Comparison of ENCODE assay signal across 8 cellular contexts in genomic region chr12:124518051-124518932, GRCh38. TPM values are rescaled to one million over a fixed set of nuclear protein-coding genes. Genes with fewer than 3 reads are reported as not detected.
DNase-seq lines count a peak whose midpoint lies in the region; ATAC-seq lines count a peak whose summit lies in the region.

No MANE protein-coding gene starts in this region.

- H3K36me3 Mint-ChIP-seq in CD8-positive, alpha-beta memory T cell = peaks cover 0 to 11% (median 6%) of the 10 kb centered on the region in 3 donors

- peak; percentile 81 for ATAC-seq in sciatic nerve
- no peak for ATAC-seq in HG03565 (IDR thresholded peaks at IDR 0.05; ENCODE audit: unreplicated experiment)

- no peaks in the 10 kb centered on the region for H3K36me3 ChIP-seq in CD8-positive, alpha-beta memory T cell (ENCODE audit: insufficient read depth, low read length)

- no peak overlapping the region for H3K27ac Mint-ChIP-seq in CD8-positive, alpha-beta memory T cell

- no peak overlapping the region for H3K27ac ChIP-seq in CD8-positive, alpha-beta memory T cell (ENCODE audit: low read depth, low read length)

- intact Hi-C loops in sciatic nerve (cut with DNase I) = loop anchor here (10.0 kb wide), 1 partner anchor 47 kb away; the partner anchor contains the start of gene NCOR2

- H3K4me3 ChIP-seq in CD8-positive, alpha-beta memory T cell (ENCODE audit: low read length) = no peak overlapping the region

- H3K4me1 Mint-ChIP-seq in CD8-positive, alpha-beta memory T cell = peaks cover 7 to 26% (median 15%) of the 10 kb centered on the region in 3 donors

- CTCF ChIA-PET in CD8-positive, alpha-beta memory T cell (lab: Charles Lee) = no interaction called here

- DNase-seq in H4 (ENCODE audit: low spot score) (peak; percentile 97), NCI-H446 (lab: John Stamatoyannopoulos, UW) (peak; percentile 99), brain pericyte (ENCODE audit: low read depth, low spot score) (peak; percentile 95), hippocampal formation (lab: John Stamatoyannopoulos, UW) (peak; percentile 91 to 97), sciatic nerve (ENCODE audit: low spot score) (peak; percentile 100), iPS-NIHi7 (ENCODE audit: extremely low spot score) (no peak)
- no peak for DNase-seq in CD8-positive, alpha-beta memory T cell

- H3K4me3 Mint-ChIP-seq in CD8-positive, alpha-beta memory T cell = no peak overlapping the region

- H3K4me1 ChIP-seq in CD8-positive, alpha-beta memory T cell (ENCODE audit: insufficient read depth, low read length) = no peaks in the 10 kb centered on the region

- no peaks in the 10 kb centered on the region for H3K9me3 ChIP-seq in CD8-positive, alpha-beta memory T cell (ENCODE audit: low read length)

- POLR2A ChIA-PET in CD8-positive, alpha-beta memory T cell (lab: Charles Lee) = no interaction called here

- H3K27me3 ChIP-seq in CD8-positive, alpha-beta memory T cell (ENCODE audit: insufficient read depth, low read length, poor library complexity, severe bottlenecking) = no peaks in the 10 kb centered on the region

- no peaks in the 10 kb centered on the region for H3K9me3 Mint-ChIP-seq in CD8-positive, alpha-beta memory T cell

- H3K27me3 Mint-ChIP-seq in CD8-positive, alpha-beta memory T cell = no peaks in the 10 kb centered on the region

RNA-seq across cellular contexts. Expression of gene NCOR2, which starts 49.1 kb away (rescaled TPM):
- 17.9 and 21.5 TPM in 2 replicates for total RNA-seq in H4 (2014; rRNA removed; shearing (Covaris generic))
- 345 TPM for total RNA-seq in sciatic nerve
- total RNA-seq in CD8-positive, alpha-beta memory T cell = 10 to 100 TPM; 96.6 to 97.4 TPM
- 16.7 TPM for polyA plus RNA-seq in CD8-positive, alpha-beta memory T cell

Comparison
In these comparisons a context has a peak if more than half of its experiments do, and no peak if none do; other contexts are left out.
1. DNase-seq: peak in H4 (single experiment), NCI-H446 (2 of 2), brain pericyte (single experiment), hippocampal formation (2 of 2) and sciatic nerve (single experiment); none in CD8-positive, alpha-beta memory T cell (0 of 5) and iPS-NIHi7 (single experiment).